In the genomic region with DNA sequence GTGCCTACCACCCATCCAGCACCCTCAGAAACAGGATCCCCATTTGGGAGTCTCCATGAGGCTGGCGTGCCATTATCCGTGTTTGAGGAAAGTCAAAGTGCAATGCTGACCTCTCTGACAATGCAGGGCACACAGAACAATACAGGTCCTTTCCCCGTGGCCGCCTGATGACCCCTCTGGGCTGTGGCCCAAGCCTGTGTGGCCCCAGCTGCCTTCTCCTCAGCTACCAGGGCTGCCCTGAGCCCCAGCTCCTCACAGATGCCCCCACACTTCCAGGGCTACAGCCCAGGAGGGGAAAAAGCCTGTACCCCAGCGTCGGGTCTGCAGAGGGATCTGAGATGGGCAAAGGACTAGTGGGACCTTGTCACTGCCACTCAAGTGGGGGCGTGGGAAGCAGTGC, we compare ENCODE assay signal across 1 cellular context.
TF ChIP-seq lines count a peak whose summit lies in the region.

No MANE protein-coding gene starts in this region.

TF ChIP-seq in IMR-90, 13 proteins besides CTCF, POLR2A, EP300 and RAD21:
- TF ChIP-seq MAFK (IDR thresholded peaks at IDR 0.05; ENCODE audit: low read depth, low read length) (no peak), RCOR1 (IDR thresholded peaks at IDR 0.05; ENCODE audit: insufficient replicate concordance, low read length) (no peak), CEBPB (IDR thresholded peaks at IDR 0.05; ENCODE audit: low read depth, low read length) (no peak), RFX5 (IDR thresholded peaks at IDR 0.05; ENCODE audit: low read depth, low read length) (no peak), SMC3 (IDR thresholded peaks at IDR 0.05; ENCODE audit: low read depth, low read length) (no peak), BHLHE40 (IDR thresholded peaks at IDR 0.05; ENCODE audit: low read depth, low read length) (no peak), FOS (IDR thresholded peaks at IDR 0.05; ENCODE audit: low read depth, low read length) (no peak), NFE2L2 (IDR thresholded peaks at IDR 0.05; ENCODE audit: low read depth, low read length) (no peak), MAZ (IDR thresholded peaks at IDR 0.05; ENCODE audit: borderline replicate concordance, low read depth, low read length) (no peak), CHD1 (IDR thresholded peaks at IDR 0.05; ENCODE audit: low read depth, low read length) (no peak), MXI1 (IDR thresholded peaks at IDR 0.05; ENCODE audit: borderline replicate concordance, low read depth, low read length) (no peak)
- TF ChIP-seq, protein P1, sequence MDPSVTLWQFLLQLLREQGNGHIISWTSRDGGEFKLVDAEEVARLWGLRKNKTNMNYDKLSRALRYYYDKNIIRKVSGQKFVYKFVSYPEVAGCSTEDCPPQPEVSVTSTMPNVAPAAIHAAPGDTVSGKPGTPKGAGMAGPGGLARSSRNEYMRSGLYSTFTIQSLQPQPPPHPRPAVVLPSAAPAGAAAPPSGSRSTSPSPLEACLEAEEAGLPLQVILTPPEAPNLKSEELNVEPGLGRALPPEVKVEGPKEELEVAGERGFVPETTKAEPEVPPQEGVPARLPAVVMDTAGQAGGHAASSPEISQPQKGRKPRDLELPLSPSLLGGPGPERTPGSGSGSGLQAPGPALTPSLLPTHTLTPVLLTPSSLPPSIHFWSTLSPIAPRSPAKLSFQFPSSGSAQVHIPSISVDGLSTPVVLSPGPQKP (IDR thresholded peaks at IDR 0.05; ENCODE audit: borderline replicate concordance, low read depth, low read length), result no peak
- TF ChIP-seq, protein P2, sequence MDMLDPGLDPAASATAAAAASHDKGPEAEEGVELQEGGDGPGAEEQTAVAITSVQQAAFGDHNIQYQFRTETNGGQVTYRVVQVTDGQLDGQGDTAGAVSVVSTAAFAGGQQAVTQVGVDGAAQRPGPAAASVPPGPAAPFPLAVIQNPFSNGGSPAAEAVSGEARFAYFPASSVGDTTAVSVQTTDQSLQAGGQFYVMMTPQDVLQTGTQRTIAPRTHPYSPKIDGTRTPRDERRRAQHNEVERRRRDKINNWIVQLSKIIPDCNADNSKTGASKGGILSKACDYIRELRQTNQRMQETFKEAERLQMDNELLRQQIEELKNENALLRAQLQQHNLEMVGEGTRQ (IDR thresholded peaks at IDR 0.05; ENCODE audit: low read depth, low read length), result no peak
